In genomic region chr7:48246073-48246472, GRCh38 we compare ENCODE assay signal across 11 cellular contexts.
A peak's percentile ranks its signal among the peaks of the same experiment; 100 is the strongest.
DNase-seq lines count a peak whose midpoint lies in the region; ATAC-seq and TF ChIP-seq lines count a peak whose summit lies in the region.
"Had no signal": no experiment of that assay in that cellular context is flagged by ENCODE, and none has a peak within 500 bp of the region (broad histone marks: within the 10 kb centered on the region; RNA-seq: fewer than 3 reads in every experiment).

No MANE protein-coding gene starts in this region.

- H3K36me3 Mint-ChIP-seq in activated T-cell treated with anti-CD3 and anti-CD28 coated beads, Interleukin-2, amount 50 U/mL, for 24 hours (ENCODE audit: low read depth) = no peaks in the 10 kb centered on the region
- H3K36me3 Mint-ChIP-seq: activated naive CD8-positive, alpha-beta T cell treated with anti-CD3 and anti-CD28 coated beads, Interleukin-2, amount 10 ng/mL, durations not matched to agents 7 days and 5 days had no signal

- peaks cover 0 to 3% (median 0%) of the 10 kb centered on the region in 45 donors for H3K27me3 ChIP-seq in dorsolateral prefrontal cortex
- H3K27me3 ChIP-seq: tibial nerve had no signal

- H3K27ac ChIP-seq in dorsolateral prefrontal cortex = no peak overlapping the region
- H3K27ac ChIP-seq: tibial nerve had no signal

- no peak overlapping the region for H3K27ac Mint-ChIP-seq in activated T-cell treated with anti-CD3 and anti-CD28 coated beads, Interleukin-2, amount 50 U/mL, for 24 hours
- H3K27ac Mint-ChIP-seq: activated naive CD8-positive, alpha-beta T cell treated with anti-CD3 and anti-CD28 coated beads, Interleukin-2, amount 10 ng/mL, durations not matched to agents 7 days and 5 days had no signal

- intact Hi-C loops in dorsolateral prefrontal cortex (cut with DNase I) = no loop called here

- H3K4me1 Mint-ChIP-seq in activated T-cell treated with anti-CD3 and anti-CD28 coated beads, Interleukin-2, amount 50 U/mL, for 24 hours (ENCODE audit: low read depth) = peaks cover 2% of the 10 kb centered on the region
- H3K4me1 Mint-ChIP-seq: activated naive CD8-positive, alpha-beta T cell treated with anti-CD3 and anti-CD28 coated beads, Interleukin-2, amount 10 ng/mL, durations not matched to agents 7 days and 5 days had no signal

- POLR2A ChIA-PET in HEK293T (lab: Yijun Ruan, JAX) = no interaction called here

- ATAC-seq in GM18907 (IDR thresholded peaks at IDR 0.05; ENCODE audit: unreplicated experiment) (peak; percentile 93), HG02642 (IDR thresholded peaks at IDR 0.05; ENCODE audit: poor library complexity, unreplicated experiment) (peak; percentile 80)
- ATAC-seq: mucosa of descending colon had no signal

- H3K9me3 Mint-ChIP-seq in activated T-cell treated with anti-CD3 and anti-CD28 coated beads, Interleukin-2, amount 50 U/mL, for 24 hours = no peaks in the 10 kb centered on the region
- H3K9me3 Mint-ChIP-seq: activated naive CD8-positive, alpha-beta T cell treated with anti-CD3 and anti-CD28 coated beads, Interleukin-2, amount 10 ng/mL, durations not matched to agents 7 days and 5 days had no signal

- peaks cover 24% of the 10 kb centered on the region for H3K27me3 Mint-ChIP-seq in activated T-cell treated with anti-CD3 and anti-CD28 coated beads, Interleukin-2, amount 50 U/mL, for 24 hours

- TF ChIP-seq CTCF in dorsolateral prefrontal cortex (IDR thresholded peaks at IDR 0.05 in 54 of 56, conservative IDR thresholded peaks at IDR 0.05 in 2 of 56; ENCODE audit: low read depth in 1 of 56, partially characterized antibody in 56 of 56) = no peak

- CTCF ChIA-PET in HEK293T (lab: Yijun Ruan, JAX) = no interaction called here

- no peak overlapping the region for H3K4me3 Mint-ChIP-seq in activated T-cell treated with anti-CD3 and anti-CD28 coated beads, Interleukin-2, amount 50 U/mL, for 24 hours
- H3K4me3 Mint-ChIP-seq: activated naive CD8-positive, alpha-beta T cell treated with anti-CD3 and anti-CD28 coated beads, Interleukin-2, amount 10 ng/mL, durations not matched to agents 7 days and 5 days had no signal

- DNase-seq in M059J (ENCODE audit: low read depth) (peak; percentile 37), midbrain (lab: John Stamatoyannopoulos, UW) (peak; percentile 9), dorsolateral prefrontal cortex (no peak), HEK293T (ENCODE audit: extremely low spot score) (no peak)
- no peak for DNase-seq in activated T-cell treated with anti-CD3 and anti-CD28 coated beads, Interleukin-2, amount 50 U/mL, for 24 hours
- DNase-seq in activated CD4-positive, alpha-beta T cell treated with anti-CD3 and anti-CD28 coated beads for 1 hour = no peak
- DNase-seq: activated naive CD8-positive, alpha-beta T cell treated with anti-CD3 and anti-CD28 coated beads, Interleukin-2, amount 10 ng/mL, durations not matched to agents 7 days and 5 days; mucosa of descending colon had no signal

- H3K4me3 ChIP-seq in dorsolateral prefrontal cortex = no peak overlapping the region
- H3K4me3 ChIP-seq: mucosa of descending colon, tibial nerve had no signal

TF ChIP-seq in HEK293T, 16 proteins besides CTCF, POLR2A, EP300 and RAD21:
- no peak for TF ChIP-seq LEF1 (IDR thresholded peaks at IDR 0.05; ENCODE audit: borderline replicate concordance)
- no peak for TF ChIP-seq HDGF (IDR thresholded peaks at IDR 0.05; ENCODE audit: borderline replicate concordance)
- TF ChIP-seq FOXA1 (IDR thresholded peaks at IDR 0.05) = no peak
- TF ChIP-seq ZNF384 (IDR thresholded peaks at IDR 0.05) = no peak
- TF ChIP-seq FOXM1 (IDR thresholded peaks at IDR 0.05; ENCODE audit: borderline replicate concordance) = no peak
- no peak for TF ChIP-seq TARDBP (IDR thresholded peaks at IDR 0.05)
- TF ChIP-seq PKNOX1 (IDR thresholded peaks at IDR 0.05) = no peak
- TF ChIP-seq CTBP1 (IDR thresholded peaks at IDR 0.05; ENCODE audit: borderline replicate concordance) = no peak
- TF ChIP-seq L3MBTL2 (conservative IDR thresholded peaks at IDR 0.05) = no peak
- no peak for TF ChIP-seq SUZ12 (IDR thresholded peaks at IDR 0.05)

Comparison
In these comparisons a context has a peak if more than half of its experiments do, and no peak if none do; other contexts are left out.
1. DNase-seq: peak in M059J (single experiment) and midbrain (single experiment); none in dorsolateral prefrontal cortex (0 of 10), activated T-cell treated with anti-CD3 and anti-CD28 coated beads, Interleukin-2, amount 50 U/mL, for 24 hours (single experiment), HEK293T (single experiment) and activated CD4-positive, alpha-beta T cell treated with anti-CD3 and anti-CD28 coated beads for 1 hour (single experiment).